In the genomic region with DNA sequence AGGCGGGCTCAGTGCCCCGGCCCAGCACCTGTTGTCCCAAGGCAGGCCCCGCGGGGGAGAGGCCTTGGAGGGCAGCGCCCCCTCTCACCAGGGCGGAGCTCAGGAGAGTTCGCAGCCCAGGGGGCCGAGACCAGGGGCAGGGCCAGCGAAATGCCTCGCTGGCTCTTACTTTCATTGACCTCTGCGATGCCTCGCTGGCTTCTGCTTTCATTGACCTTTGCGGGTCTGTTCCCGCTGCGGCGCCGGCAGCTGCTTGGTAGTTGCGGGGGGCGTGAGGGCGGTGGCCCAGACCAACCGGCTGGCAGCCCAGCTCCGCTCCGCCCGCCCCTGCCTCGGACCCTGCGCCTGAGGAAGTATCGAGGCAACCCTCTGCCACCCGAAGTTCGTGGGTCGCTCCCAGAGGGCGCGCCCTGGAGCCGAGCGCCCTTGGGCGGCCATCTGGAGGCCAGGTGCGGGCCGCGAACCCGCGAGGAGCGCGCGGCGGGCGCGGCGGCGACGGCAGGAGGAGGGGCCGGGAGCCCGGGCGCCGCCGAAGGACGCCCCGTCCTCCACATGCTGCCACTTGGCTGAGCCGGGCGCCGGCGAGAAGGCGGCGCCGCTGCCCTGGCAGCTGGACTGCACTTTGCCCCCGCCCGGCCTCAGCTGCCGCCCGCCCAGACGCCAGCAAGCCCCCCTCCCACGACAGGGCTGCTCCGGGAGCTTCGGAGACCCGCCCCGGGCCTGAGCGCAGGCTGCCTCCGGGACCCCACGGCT, we compare ENCODE assay signal across 8 cellular contexts.
DNase-seq lines count a peak whose midpoint lies in the region; ATAC-seq and TF ChIP-seq lines count a peak whose summit lies in the region.

No MANE protein-coding gene starts in this region.

- peak; percentile 84 for TF ChIP-seq CTCF in DOHH2 (IDR thresholded peaks at IDR 0.05; ENCODE audit: low read depth, low read length, poor library complexity, severe bottlenecking)

- H3K27me3 ChIP-seq in DOHH2 (ENCODE audit: control insufficient read depth, low read length), result no peaks in the 10 kb centered on the region

- H3K9me3 ChIP-seq in DOHH2 (ENCODE audit: control insufficient read depth, insufficient read depth, low read length), result no peaks in the 10 kb centered on the region

- H4K20me1 ChIP-seq in DOHH2 (ENCODE audit: control insufficient read depth, insufficient read depth, low read depth, low read length), result no peaks in the 10 kb centered on the region

- ATAC-seq in HG03196 (IDR thresholded peaks at IDR 0.05; ENCODE audit: unreplicated experiment), result peak; percentile 85

- H3K36me3 ChIP-seq in DOHH2 (ENCODE audit: control insufficient read depth, low read length), result no peaks in the 10 kb centered on the region

- peaks cover 53% of the 10 kb centered on the region for H3K4me1 ChIP-seq in DOHH2 (ENCODE audit: control insufficient read depth, low read length)

- no peaks in the 10 kb centered on the region for H3K9me2 ChIP-seq in DOHH2 (replicated peaks; ENCODE audit: control insufficient read depth, low read length)

- H3K4me2 ChIP-seq in DOHH2 (ENCODE audit: low read length), result peak overlapping the region; percentile 94

- peaks cover 13% of the 10 kb centered on the region for H3F3A ChIP-seq in DOHH2 (ENCODE audit: control insufficient read depth, insufficient read depth)

- H3K4me3 ChIP-seq in DOHH2 (ENCODE audit: low read length), result peak overlapping the region; percentile 90

- DNase-seq in GM19240 (ENCODE audit: insufficient read length, low spot score) (peak; percentile 55), RKO (ENCODE audit: low spot score) (peak; percentile 88), cerebellar cortex (ENCODE audit: low spot score) (peak; percentile 30), kidney tubule cell (ENCODE audit: low spot score) (peak; percentile 71), A172 (ENCODE audit: low spot score) (no peak)
- DNase-seq in stimulated activated CD4-positive, alpha-beta T cell treated with anti-CD3 and anti-CD28 coated beads, Interleukin-2, amount 100 ng/mL, for 24 hours, result peak; percentile 18 to 30

- peak overlapping the region; percentile 58 for H3K27ac ChIP-seq in DOHH2 (ENCODE audit: low read depth, low read length)

- H3K79me2 ChIP-seq in DOHH2 (ENCODE audit: control insufficient read depth, low read length), result peaks cover 35% of the 10 kb centered on the region
